ENCODE assay signal across 1 cellular context in the genomic region with DNA sequence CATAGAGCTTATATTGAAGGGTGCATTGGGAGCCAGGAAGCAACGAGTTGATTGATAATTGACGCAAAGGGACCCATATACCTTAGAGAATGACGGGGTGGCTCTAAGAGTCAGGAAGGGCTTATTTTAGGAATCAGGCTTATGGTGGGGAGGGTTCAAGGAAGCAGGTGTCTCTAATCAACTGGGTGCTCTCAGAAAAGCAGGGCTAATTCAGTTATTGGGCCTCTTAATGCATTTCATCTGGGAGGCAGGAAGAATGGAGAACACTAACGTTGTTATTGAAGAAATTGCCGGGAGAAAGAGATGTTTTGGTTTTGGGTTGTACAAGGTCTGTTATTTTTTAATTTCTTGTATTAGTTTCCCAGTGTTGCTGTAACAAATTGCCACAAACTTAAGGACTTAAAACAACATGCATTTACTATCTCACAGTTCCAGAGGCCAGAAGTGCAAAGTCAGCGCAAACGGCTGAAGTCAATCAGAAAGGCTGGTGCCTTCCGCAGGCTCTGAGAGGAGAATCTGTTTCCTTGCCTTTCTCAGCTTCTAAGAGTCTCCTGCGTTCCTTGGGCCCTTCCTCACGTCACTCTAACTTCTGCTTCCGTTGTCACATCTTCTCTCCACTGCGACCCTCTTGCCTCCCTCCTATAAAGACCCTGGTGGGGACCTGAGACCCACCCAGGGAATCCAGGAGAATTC.
TF ChIP-seq lines count a peak whose summit lies in the region.

No MANE protein-coding gene starts in this region.

TF ChIP-seq in SK-N-SH, 30 proteins besides CTCF, POLR2A, EP300 and RAD21 (continued from another document):
- no peak for TF ChIP-seq NFIC (IDR thresholded peaks at IDR 0.05; ENCODE audit: borderline replicate concordance)
- TF ChIP-seq FOSL2 (IDR thresholded peaks at IDR 0.05; ENCODE audit: borderline replicate concordance, low read depth): no peak
